Comparison of ENCODE assay signal across 23 cellular contexts in the genomic region with DNA sequence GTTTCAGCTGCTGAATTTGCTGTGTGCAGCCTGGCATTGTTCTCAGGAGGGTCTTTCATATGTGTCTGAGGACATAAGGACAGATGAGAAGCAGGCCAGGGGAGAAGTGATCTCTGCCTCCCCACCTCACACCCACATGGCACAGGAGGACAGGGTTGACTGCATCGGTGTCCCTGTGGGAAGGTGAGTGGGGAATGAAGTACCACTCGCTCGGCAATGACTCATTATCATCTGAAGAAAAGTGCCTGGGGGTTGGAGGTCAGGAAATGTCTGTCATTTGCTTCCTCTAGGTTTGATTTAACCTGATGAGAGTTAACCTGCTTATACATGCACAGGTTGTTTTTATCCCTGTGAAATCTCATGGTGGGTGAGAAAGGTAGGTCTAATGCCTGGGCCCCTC.
A peak's percentile ranks its signal among the peaks of the same experiment; 100 is the strongest.
DNase-seq lines count a peak whose midpoint lies in the region; FAIRE-seq and TF ChIP-seq lines count a peak whose summit lies in the region.
"Had no signal": no experiment of that assay in that cellular context is flagged by ENCODE, and none has a peak within 500 bp of the region (broad histone marks: within the 10 kb centered on the region; RNA-seq: fewer than 3 reads in every experiment).

No MANE protein-coding gene starts in this region.

- no peak overlapping the region for H3K4me3 ChIP-seq in brain microvascular endothelial cell (ENCODE audit: low read depth, low read length)
- H3K4me3 ChIP-seq: A549; BLaER1 treated with 17β-estradiol and CSF1 and Interleukin-3, amounts not matched to agents 10 nM and 100 nM; PC-9 had no signal

- intact Hi-C loops in posterior vena cava (cut with DNase I), result no loop called here

- H3K27ac ChIP-seq in brain microvascular endothelial cell, result no peak overlapping the region
- H3K27ac ChIP-seq: A549; BLaER1 treated with 17β-estradiol and CSF1 and Interleukin-3, amounts not matched to agents 10 nM and 100 nM; PC-9 had no signal

- in situ Hi-C loops in brain microvascular endothelial cell (cut with HindIII; ENCODE audit: low pct_ligation_motif_present, low sequenced_read_pairs), result no loop called here

- no peaks in the 10 kb centered on the region for H3K36me3 ChIP-seq in brain microvascular endothelial cell (replicated peaks)
- H3K36me3 ChIP-seq: BLaER1 treated with 17β-estradiol and CSF1 and Interleukin-3, amounts not matched to agents 10 nM and 100 nM had no signal

- DNase-seq in DMS53 treated with DMSO at 0.1 percent for 48 hours (lab: John Stamatoyannopoulos, UW; ENCODE audit: unreplicated experiment) (peak; percentile 7), RCC 7860 (ENCODE audit: low spot score) (peak; percentile 35), islet precursor cell (peak; percentile 67), posterior vena cava (ENCODE audit: low spot score) (peak; percentile 37), germinal center (ENCODE audit: low spot score) (no peak), NCI-H2171 (lab: John Stamatoyannopoulos, UW) (no peak), brain microvascular endothelial cell (no peak)
- DNase-seq: AML-193; CD4-positive, alpha-beta T cell; GF-D8; NCI-H1092 treated with DMSO at 0.1 percent for 48 hours; NCI-H1436; NCI-H187; NCI-H446; NCI-H526; NCI-H82; PC-9; RPMI8226; SHP77 had no signal

- TF ChIP-seq CTCF in brain microvascular endothelial cell (IDR thresholded peaks at IDR 0.05; ENCODE audit: low read depth, low read length, missing control alignments), result no peak

- peak; percentile 88 for FAIRE-seq in RCC 7860 (lab: Jason Lieb, UNC)
- FAIRE-seq: A549, D721Med, GM12892 had no signal

- H3K27me3 ChIP-seq in brain microvascular endothelial cell (replicated peaks), result no peaks in the 10 kb centered on the region
- H3K27me3 ChIP-seq: BLaER1 treated with 17β-estradiol and CSF1 and Interleukin-3, amounts not matched to agents 10 nM and 100 nM had no signal

Comparison
In these comparisons a context has a peak if more than half of its experiments do, and no peak if none do; other contexts are left out.
1. DNase-seq: peak in DMS53 treated with DMSO at 0.1 percent for 48 hours (single experiment), RCC 7860 (single experiment), islet precursor cell (single experiment) and posterior vena cava (single experiment); none in germinal center (single experiment), NCI-H2171 (single experiment) and brain microvascular endothelial cell (single experiment).